ENCODE assay signal across 22 cellular contexts in genomic region chr14:30337456-30337855, GRCh38.
"Had no signal": no experiment of that assay in that cellular context is flagged by ENCODE, and none has a peak within 500 bp of the region (broad histone marks: within the 10 kb centered on the region; RNA-seq: fewer than 3 reads in every experiment).

No MANE protein-coding gene starts in this region.

- H3K9ac ChIP-seq: KMS-11, SK-N-SH had no signal

- H3K27ac ChIP-seq: KMS-11, Peyer's patch had no signal

- H3K36me3 ChIP-seq: Peyer's patch had no signal

- DNase-seq: MV-4-11, NCI-H1048, NCI-H1105 treated with DMSO at 0.1 percent for 48 hours, NCI-H1417 treated with DMSO at 0.1 percent for 48 hours, NCI-H146, NCI-H1694 treated with DMSO at 0.1 percent for 48 hours, NCI-H1930, NCI-H2081 treated with DMSO at 0.1 percent for 48 hours, NCI-H2171, NCI-H226, NCI-H446, NCI-H510A, NCI-H524 treated with DMSO at 0.1 percent for 48 hours, NCI-H69, NCI-H774, Peyer's patch, RPMI8226, SHP77, SK-N-SH, SW 1271 had no signal

- H3K9me2 ChIP-seq: SK-N-SH had no signal

- H3K4me1 ChIP-seq: Peyer's patch had no signal

- H3K9me3 ChIP-seq: Peyer's patch, SK-N-SH had no signal

- FAIRE-seq: K562 had no signal

- H3K27me3 ChIP-seq: Peyer's patch had no signal

- H3K4me3 ChIP-seq: K562, Peyer's patch had no signal

- H3K4me2 ChIP-seq: KMS-11, SK-N-SH had no signal
